1 cellular context compared by ENCODE assay signal in genomic region chr17:40437095-40437732, GRCh38.
TF ChIP-seq lines count a peak whose summit lies in the region.

No MANE protein-coding gene starts in this region.

TF ChIP-seq in K562, 482 proteins besides CTCF, POLR2A, EP300 and RAD21 (continued from another document and continues in another):
- TF ChIP-seq ZNF592 (IDR thresholded peaks at IDR 0.05) (peak; percentile 82), ZNF23 (CRISPR knock-in tag; IDR thresholded peaks at IDR 0.05) (no peak), POLR2G (IDR thresholded peaks at IDR 0.05; ENCODE audit: low read depth, low read length) (no peak), ZNF134 (CRISPR knock-in tag; conservative IDR thresholded peaks at IDR 0.05) (no peak), CEBPZ (IDR thresholded peaks at IDR 0.05; ENCODE audit: borderline replicate concordance, low read depth, low read length) (no peak), CHCHD3 (CRISPR knock-in tag; IDR thresholded peaks at IDR 0.05) (no peak), UBTF (IDR thresholded peaks at IDR 0.05; ENCODE audit: borderline replicate concordance in 1 of 2, low read depth in 2 of 2, low read length in 2 of 2) (no peak), RHOXF2B (CRISPR knock-in tag; conservative IDR thresholded peaks at IDR 0.05) (no peak), NFIX (CRISPR knock-in tag; IDR thresholded peaks at IDR 0.05; ENCODE audit: low read depth) (no peak), ETS2 (tag; IDR thresholded peaks at IDR 0.05; ENCODE audit: borderline replicate concordance, poor library complexity, severe bottlenecking) (no peak), BDP1 (IDR thresholded peaks at IDR 0.05; ENCODE audit: insufficient read depth, insufficient read length) (no peak), KDM4B (IDR thresholded peaks at IDR 0.05; ENCODE audit: borderline replicate concordance in 2 of 2, low read depth in 1 of 2) (no peak), MBD1 (CRISPR knock-in tag; IDR thresholded peaks at IDR 0.05) (no peak), RNF219 (CRISPR knock-in tag; IDR thresholded peaks at IDR 0.05) (no peak), E2F8 (IDR thresholded peaks at IDR 0.05; ENCODE audit: low read depth, partially characterized antibody) (no peak), LEF1 (IDR thresholded peaks at IDR 0.05) (no peak), HDAC6 (IDR thresholded peaks at IDR 0.05; ENCODE audit: low read depth, low read length) (no peak), NR0B1 (IDR thresholded peaks at IDR 0.05; ENCODE audit: partially characterized antibody) (no peak), PCBP1 (IDR thresholded peaks at IDR 0.05; ENCODE audit: low read depth, low read length, poor library complexity, severe bottlenecking) (no peak), ZNF280A (IDR thresholded peaks at IDR 0.05; ENCODE audit: low read depth, partially characterized antibody) (no peak), HCFC1 (IDR thresholded peaks at IDR 0.05; ENCODE audit: low read depth, low read length) (no peak), HDGF (IDR thresholded peaks at IDR 0.05) (0 out of 2 replicates have a peak, but pooled peaks have one; percentile 30), ZNF778 (CRISPR knock-in tag; IDR thresholded peaks at IDR 0.05) (no peak), ETV6 (IDR thresholded peaks at IDR 0.05; ENCODE audit: borderline replicate concordance in 1 of 2, low read depth in 2 of 2, low read length in 1 of 2) (no peak), ETV6 (CRISPR knock-in tag; IDR thresholded peaks at IDR 0.05; ENCODE audit: borderline replicate concordance) (no peak), OTX1 (CRISPR knock-in tag; IDR thresholded peaks at IDR 0.05) (no peak), ILK (tag; IDR thresholded peaks at IDR 0.05; ENCODE audit: borderline replicate concordance, low read depth) (no peak), MITF (IDR thresholded peaks at IDR 0.05) (no peak), CBFA2T2 (conservative IDR thresholded peaks at IDR 0.05) (peak; percentile 36; the same call in 1 of the 2 replicates), DEAF1 (CRISPR knock-in tag; IDR thresholded peaks at IDR 0.05) (no peak)
